In genomic region chr17:1402268-1402598, GRCh38 we compare ENCODE assay signal across 14 cellular contexts. TPM values are rescaled to one million over a fixed set of nuclear protein-coding genes. Genes with fewer than 3 reads are reported as not detected.
A peak's percentile ranks its signal among the peaks of the same experiment; 100 is the strongest.
DNase-seq lines count a peak whose midpoint lies in the region; TF ChIP-seq lines count a peak whose summit lies in the region.
"Had no signal": no experiment of that assay in that cellular context is flagged by ENCODE, and none has a peak within 500 bp of the region (broad histone marks: within the 10 kb centered on the region; RNA-seq: fewer than 3 reads in every experiment).

No MANE protein-coding gene starts in this region.

- no peak for TF ChIP-seq CTCF in HEK293 (tag by site-specific recombination; IDR thresholded peaks at IDR 0.05)
- TF ChIP-seq CTCF in brain (conservative IDR thresholded peaks at IDR 0.05): no peak
- no peak for TF ChIP-seq CTCF in neural crest cell (conservative IDR thresholded peaks at IDR 0.05)
- no peak for TF ChIP-seq CTCF in progenitor cell of endocrine pancreas (IDR thresholded peaks at IDR 0.05; ENCODE audit: unreplicated experiment)
- no peak for TF ChIP-seq CTCF in esophagus squamous epithelium (IDR thresholded peaks at IDR 0.05)

- H3K4me1 Mint-ChIP-seq in brain (peaks cover 10% of the 10 kb centered on the region), neural crest cell (peaks cover 31% of the 10 kb centered on the region), progenitor cell of endocrine pancreas (ENCODE audit: low read depth) (peaks cover 8% of the 10 kb centered on the region)

- H3K27ac ChIP-seq in HEK293 (ENCODE audit: extremely low read depth, low read depth, low read length) (no peak overlapping the region), esophagus squamous epithelium (no peak overlapping the region)
- H3K27ac ChIP-seq: GM23248, HL-60 had no signal

- CTCF ChIA-PET in HEK293 (lab: Yijun Ruan, JAX): interaction anchor here (0.6 to 1.0 kb wide), 3 partner anchors 14 to 37 kb away, joined by 3 to 4 read pairs (median 3); no protein-coding TSS in a partner anchor

- WGBS in esophagus squamous epithelium, 2 donors: 90 to 91% methylated on average over 4 of the region's 4 CpGs

- POLR2A ChIA-PET in HEK293 (lab: Yijun Ruan, JAX): interaction anchor here (0.8 to 1.1 kb wide), 2 partner anchors 37 to 114 kb away, joined by 3 to 4 read pairs; partner anchors contain the start of gene INPP5K

- H3K36me3 Mint-ChIP-seq in brain: peaks cover 15% of the 10 kb centered on the region
- H3K36me3 Mint-ChIP-seq in neural crest cell (ENCODE audit: low read depth): peaks cover 14% of the 10 kb centered on the region
- peaks cover 6% of the 10 kb centered on the region for H3K36me3 Mint-ChIP-seq in progenitor cell of endocrine pancreas (ENCODE audit: insufficient read depth)

- peaks cover 0 to 18% of the 10 kb centered on the region in 2 experiments; a peak in 2 of 3 replicates for H3K36me3 ChIP-seq in HEK293 (ENCODE audit: control insufficient read depth in 2 of 2, insufficient read depth in 1 of 2, low read length in 2 of 2)
- H3K36me3 ChIP-seq in esophagus squamous epithelium: no peaks in the 10 kb centered on the region
- H3K36me3 ChIP-seq: BE2C had no signal

- TF ChIP-seq POLR2A in esophagus squamous epithelium (IDR thresholded peaks at IDR 0.05): no peak

- intact Hi-C loops in esophagus squamous epithelium (cut with DNase I): no loop called here

- peaks cover 8% of the 10 kb centered on the region for H3K4me1 ChIP-seq in HEK293 (ENCODE audit: control insufficient read depth, insufficient read depth, low read length)
- peaks cover 14 to 22% (median 15%) of the 10 kb centered on the region in 3 donors for H3K4me1 ChIP-seq in esophagus squamous epithelium
- H3K4me1 ChIP-seq: BE2C had no signal

- H3K9me3 ChIP-seq in HEK293 (ENCODE audit: control insufficient read depth, insufficient read depth, low read depth, low read length) (no peaks in the 10 kb centered on the region), esophagus squamous epithelium (no peaks in the 10 kb centered on the region)
- H3K9me3 ChIP-seq: BE2C, Caco-2, HAP-1 had no signal

- H3K27me3 Mint-ChIP-seq in brain (peaks cover 17% of the 10 kb centered on the region), neural crest cell (ENCODE audit: low read depth) (peaks cover 4% of the 10 kb centered on the region), progenitor cell of endocrine pancreas (no peaks in the 10 kb centered on the region)

- DNase-seq in neural crest cell (ENCODE audit: low read depth, low spot score) (no peak), progenitor cell of endocrine pancreas (ENCODE audit: low spot score, unreplicated experiment) (no peak), HUDEP-2 (lab: John Stamatoyannopoulos, UW; ENCODE audit: unreplicated experiment in 76 of 76) (no peak), activated gamma-delta T cell (lab: John Stamatoyannopoulos, UW) (no peak), esophagus squamous epithelium (lab: John Stamatoyannopoulos, UW) (no peak)
- DNase-seq: BE2C; C1 segment of cervical spinal cord; Caco-2; CD4-positive, CD25-positive, alpha-beta regulatory T cell; GM23248 had no signal

- H3K9me3 Mint-ChIP-seq in brain (peaks cover 0 to 6% (median 4%) of the 10 kb centered on the region in 5 experiments), neural crest cell (peaks cover 2% of the 10 kb centered on the region), progenitor cell of endocrine pancreas (ENCODE audit: low read depth) (peaks cover 3% of the 10 kb centered on the region)
- H3K9me3 Mint-ChIP-seq: CD4-positive, CD25-positive, alpha-beta regulatory T cell had no signal

- no peak overlapping the region for H3K27ac Mint-ChIP-seq in brain
- H3K27ac Mint-ChIP-seq in neural crest cell (ENCODE audit: unreplicated experiment): no peak overlapping the region
- H3K27ac Mint-ChIP-seq in progenitor cell of endocrine pancreas: no peak overlapping the region
- H3K27ac Mint-ChIP-seq: CD4-positive, CD25-positive, alpha-beta regulatory T cell had no signal

- H3K4me3 Mint-ChIP-seq in brain: peak overlapping the region in 3 of 5 experiments; percentile 2 to 25 (median 3)
- H3K4me3 Mint-ChIP-seq in neural crest cell: peak overlapping the region; percentile 65
- peak overlapping the region; percentile 51 for H3K4me3 Mint-ChIP-seq in progenitor cell of endocrine pancreas (ENCODE audit: low read depth)

- H3K4me3 ChIP-seq in HEK293 (ENCODE audit: low read depth, low read length) (no peak overlapping the region), esophagus squamous epithelium (no peak overlapping the region)
- H3K4me3 ChIP-seq: GM23248, HAP-1 had no signal

- H3K27me3 ChIP-seq in esophagus squamous epithelium: no peaks in the 10 kb centered on the region
- H3K27me3 ChIP-seq: BE2C had no signal

TF ChIP-seq in HEK293, 187 proteins besides CTCF, POLR2A, EP300 and RAD21:
- TF ChIP-seq ZNF558 (tag by site-specific recombination; IDR thresholded peaks at IDR 0.05): no peak
- TF ChIP-seq ZNF701 (tag by site-specific recombination; IDR thresholded peaks at IDR 0.05): no peak
- TF ChIP-seq ATF2 (tag by site-specific recombination; IDR thresholded peaks at IDR 0.05; ENCODE audit: low read depth): peak; percentile 85

RNA-seq across cellular contexts. Expression of gene YWHAE, which starts 2.2 kb away (rescaled TPM):
- polyA plus RNA-seq in brain (ENCODE audit: insufficient read depth, low read depth, low replicate concordance): 1,200 TPM
- 1,231 and 1,295 TPM in 2 replicates for total RNA-seq in neural crest cell
- total RNA-seq in progenitor cell of endocrine pancreas: 951 and 984 TPM in 2 replicates
- 100 to 1,000 TPM; 505 to 758 (median 567) TPM for total RNA-seq in esophagus squamous epithelium

RNA-seq across cellular contexts. Expression of gene CRK, which starts 53.8 kb away (rescaled TPM):
- polyA plus RNA-seq in brain (ENCODE audit: insufficient read depth, low read depth, low replicate concordance): 32.2 TPM
- 57.5 and 58.5 TPM in 2 replicates for total RNA-seq in neural crest cell
- 41.6 and 44.8 TPM in 2 replicates for total RNA-seq in progenitor cell of endocrine pancreas
- 10 to 100 TPM; 33.8 to 59.3 (median 51.2) TPM for total RNA-seq in esophagus squamous epithelium

Comparison
In these comparisons a context has a peak if more than half of its experiments do, and no peak if none do; other contexts are left out.
1. H3K4me3 Mint-ChIP-seq: peak in every context shown above with its lines; median percentile 65 in neural crest cell; 51 in progenitor cell of endocrine pancreas; 3 in brain.